Comparison of ENCODE assay signal across 32 cellular contexts in genomic region chr22:26964642-26965041, GRCh38.
A peak's percentile ranks its signal among the peaks of the same experiment; 100 is the strongest.
DNase-seq lines count a peak whose midpoint lies in the region; ATAC-seq, FAIRE-seq and TF ChIP-seq lines count a peak whose summit lies in the region.
"Had no signal": no experiment of that assay in that cellular context is flagged by ENCODE, and none has a peak within 500 bp of the region (broad histone marks: within the 10 kb centered on the region; RNA-seq: fewer than 3 reads in every experiment).

No MANE protein-coding gene starts in this region.

- TF ChIP-seq CTCF in HEK293 (tag by site-specific recombination; IDR thresholded peaks at IDR 0.05) (no peak), IMR-90 (conservative IDR thresholded peaks at IDR 0.05; ENCODE audit: low read depth, low read length) (no peak), hepatocyte (IDR thresholded peaks at IDR 0.05; ENCODE audit: poor library complexity) (no peak), body of pancreas (IDR thresholded peaks at IDR 0.05) (no peak)

- no peak overlapping the region for H2AFZ ChIP-seq in IMR-90 (replicated peaks; ENCODE audit: low read length, poor library complexity)
- H2AFZ ChIP-seq in hepatocyte, result no peak overlapping the region

- H3K36me3 ChIP-seq in HEK293 (ENCODE audit: control insufficient read depth in 2 of 2, insufficient read depth in 1 of 2, low read length in 2 of 2) (no peaks in the 10 kb centered on the region), IMR-90 (ENCODE audit: control insufficient read depth, insufficient read depth, low read length) (no peaks in the 10 kb centered on the region), hepatocyte (replicated peaks; ENCODE audit: insufficient read depth, low read depth) (no peaks in the 10 kb centered on the region), body of pancreas (replicated peaks in 1 of 2; ENCODE audit: insufficient read depth in 1 of 2, low read depth in 2 of 2) (no peaks in the 10 kb centered on the region)
- H3K36me3 ChIP-seq: BE2C; BLaER1; BLaER1 treated with 17β-estradiol and CSF1 and Interleukin-3, amounts not matched to agents 10 nM and 100 nM had no signal

- H4K20me1 ChIP-seq in IMR-90 (ENCODE audit: insufficient read depth, low read length) (no peaks in the 10 kb centered on the region), hepatocyte (ENCODE audit: insufficient read depth, poor library complexity, severe bottlenecking) (no peaks in the 10 kb centered on the region)
- H4K20me1 ChIP-seq: BLaER1; BLaER1 treated with 17β-estradiol and CSF1 and Interleukin-3, amounts not matched to agents 10 nM and 100 nM had no signal

- H3K27me3 ChIP-seq in IMR-90 (ENCODE audit: control insufficient read depth, insufficient read depth, low read length) (no peaks in the 10 kb centered on the region; the same call in none of the 2 replicates), hepatocyte (peaks cover 16% of the 10 kb centered on the region), body of pancreas (no peaks in the 10 kb centered on the region)
- H3K27me3 ChIP-seq: BE2C; BLaER1; BLaER1 treated with 17β-estradiol and CSF1 and Interleukin-3, amounts not matched to agents 10 nM and 100 nM had no signal

- intact Hi-C loops in IMR-90 (cut with micrococcal nuclease), result no loop called here
- intact Hi-C loops in body of pancreas (cut with DNase I), result no loop called here

- H3K4me2 ChIP-seq in IMR-90 (ENCODE audit: low read depth, low read length) (no peak overlapping the region), hepatocyte (no peak overlapping the region)
- H3K4me2 ChIP-seq: A549; BLaER1; BLaER1 treated with 17β-estradiol and CSF1 and Interleukin-3, amounts not matched to agents 10 nM and 100 nM had no signal

- H2AK5ac ChIP-seq in IMR-90 (ENCODE audit: low read depth, low read length), result no peak overlapping the region

- no peaks in the 10 kb centered on the region for H3K79me2 ChIP-seq in hepatocyte

- dilution Hi-C loops in IMR-90 (cut with HindIII; ENCODE audit: low sequenced_read_pairs, unreplicated experiment), result no loop called here

- no peak overlapping the region for H3K14ac ChIP-seq in IMR-90 (replicated peaks; ENCODE audit: low read depth, low read length)

- H3K9me1 ChIP-seq in IMR-90 (ENCODE audit: insufficient read depth, low read length), result no peaks in the 10 kb centered on the region

- TF ChIP-seq POLR2A in IMR-90 (IDR thresholded peaks at IDR 0.05; ENCODE audit: low read depth, low read length) (no peak), body of pancreas (IDR thresholded peaks at IDR 0.05) (no peak)

- H3K9me2 ChIP-seq in hepatocyte (replicated peaks; ENCODE audit: insufficient read depth), result no peaks in the 10 kb centered on the region

- no peak overlapping the region for H2BK20ac ChIP-seq in IMR-90 (ENCODE audit: low read depth, low read length)

- in situ Hi-C loops in IMR-90 (cut with MboI; ENCODE audit: low sequenced_read_pairs), result no loop called here

- H4K5ac ChIP-seq in IMR-90 (ENCODE audit: low read depth, low read length), result no peak overlapping the region

- no peak overlapping the region for H2BK120ac ChIP-seq in IMR-90 (ENCODE audit: low read depth, low read length)

- H3K79me1 ChIP-seq in IMR-90 (ENCODE audit: low read depth in 1 of 2, low read length in 2 of 2), result no peaks in the 10 kb centered on the region

- ATAC-seq in IMR-90 (ENCODE audit: low read depth) (no peak), body of pancreas (no peak), HG02623 (IDR thresholded peaks at IDR 0.05; ENCODE audit: unreplicated experiment) (no peak)
- ATAC-seq: A549; CD8-positive, alpha-beta T cell had no signal

- H3K27ac ChIP-seq in HEK293 (ENCODE audit: extremely low read depth, low read depth, low read length), result no peak overlapping the region
- H3K27ac ChIP-seq in IMR-90 (ENCODE audit: insufficient read depth, low read length), result no peak overlapping the region
- H3K27ac ChIP-seq in hepatocyte, result no peak overlapping the region
- H3K27ac ChIP-seq in body of pancreas, result no peak overlapping the region
- H3K27ac ChIP-seq: 22Rv1; A549; BLaER1; BLaER1 treated with 17β-estradiol and CSF1 and Interleukin-3, amounts not matched to agents 10 nM and 100 nM; C4-2B had no signal

- H3K4me3 ChIP-seq in HEK293 (ENCODE audit: low read depth, low read length) (no peak overlapping the region), IMR-90 (ENCODE audit: insufficient read depth, low read depth, low read length) (no peak overlapping the region), hepatocyte (no peak overlapping the region), body of pancreas (no peak overlapping the region)
- H3K4me3 ChIP-seq: A549; BLaER1; BLaER1 treated with 17β-estradiol and CSF1 and Interleukin-3, amounts not matched to agents 10 nM and 100 nM had no signal

- POLR2A ChIA-PET in HEK293 (lab: Yijun Ruan, JAX), result no interaction called here
- POLR2A ChIA-PET in IMR-90 (lab: Charles Lee; ENCODE audit: unreplicated experiment), result no interaction called here

- FAIRE-seq in urothelium cell line (lab: Jason Lieb, UNC), result peak; percentile 96
- FAIRE-seq: A204.1, A549, D721Med had no signal

- H4K8ac ChIP-seq in IMR-90 (ENCODE audit: low read depth in 2 of 2, low read length in 2 of 2), result no peak overlapping the region

- no TSS peak for BruUV-seq in IMR-90 (replicated peaks; lab: Mats Ljungman, UMichigan)

- no peaks in the 10 kb centered on the region for H3K9me3 ChIP-seq in HEK293 (ENCODE audit: control insufficient read depth, insufficient read depth, low read depth, low read length)
- H3K9me3 ChIP-seq in IMR-90 (ENCODE audit: control insufficient read depth, insufficient read depth, low read length), result no peaks in the 10 kb centered on the region
- no peaks in the 10 kb centered on the region for H3K9me3 ChIP-seq in hepatocyte (ENCODE audit: low read depth)
- no peaks in the 10 kb centered on the region for H3K9me3 ChIP-seq in body of pancreas
- H3K9me3 ChIP-seq: A549; BE2C; BLaER1 treated with 17β-estradiol and CSF1 and Interleukin-3, amounts not matched to agents 10 nM and 100 nM; Caco-2 had no signal

- no peak overlapping the region for H2AK9ac ChIP-seq in IMR-90 (replicated peaks; ENCODE audit: low read depth, low read length, poor library complexity)

- TF ChIP-seq RAD21 in IMR-90 (IDR thresholded peaks at IDR 0.05; ENCODE audit: low read length), result no peak

- H3K18ac ChIP-seq in IMR-90 (ENCODE audit: low read depth, low read length), result no peak overlapping the region

- whole genome bisulfite sequencing in IMR-90 (ENCODE audit: extremely low coverage in 2 of 2, insufficient read length in 1 of 2), 2 experiments, result 9% methylated on average over 1 of the region's 1 CpG; no CpG with 5 or more reads in 1 of the 2 experiments
- WGBS in hepatocyte (ENCODE audit: low lambda C conversion rate, missing lambda C conversion rate), result 86% methylated on average over 1 of the region's 1 CpG
- 83 to 88% methylated on average over 1 of the region's 1 CpG for WGBS in body of pancreas, 2 donors

- no peak overlapping the region for H3K56ac ChIP-seq in IMR-90 (ENCODE audit: extremely low read depth, insufficient read depth, low read length)

- DNase-seq in IMR-90 (no peak), urothelium cell line (ENCODE audit: low spot score) (no peak), hepatocyte (ENCODE audit: low spot score) (no peak), body of pancreas (no peak)
- DNase-seq: 8988T; ACHN; AML-193; BE2C; C1 segment of cervical spinal cord; Caco-2; Calu3; CD4-positive, alpha-beta memory T cell; CD4-positive, alpha-beta T cell; CD4-positive, CD25-positive, alpha-beta regulatory T cell; CD8-positive, alpha-beta memory T cell; CD8-positive, alpha-beta T cell; COR-L47; DMS 273 treated with DMSO at 0.1 percent for 48 hours; DMS153; DMS79; DMS79 treated with DMSO at 0.1 percent for 48 hours; DND-41; EL had no signal

- H2BK15ac ChIP-seq in IMR-90 (ENCODE audit: low read depth, low read length), result no peak overlapping the region

- CTCF ChIA-PET in HEK293 (lab: Yijun Ruan, JAX) (interaction anchor here (0.7 kb wide), 2 partner anchors 185 to 1252 kb away, joined by 3 read pairs; no protein-coding TSS in a partner anchor), IMR-90 (lab: Yijun Ruan, JAX) (no interaction called here)

- H4K91ac ChIP-seq in IMR-90 (ENCODE audit: insufficient read depth, low read depth, low read length), result no peak overlapping the region

- peak overlapping the region; percentile 31 for H2BK5ac ChIP-seq in IMR-90 (ENCODE audit: low read depth, low read length, poor library complexity, severe bottlenecking)

- no peak overlapping the region for H3K23ac ChIP-seq in IMR-90 (ENCODE audit: low read depth, low read length)

- H3K9ac ChIP-seq in IMR-90 (ENCODE audit: low read depth, low read length), result no peak overlapping the region
- H3K9ac ChIP-seq: BLaER1; BLaER1 treated with 17β-estradiol and CSF1 and Interleukin-3, amounts not matched to agents 10 nM and 100 nM had no signal

- H3K4ac ChIP-seq in IMR-90 (ENCODE audit: low read depth, low read length), result no peak overlapping the region

- H3K4me1 ChIP-seq in HEK293 (ENCODE audit: control insufficient read depth, insufficient read depth, low read length) (no peaks in the 10 kb centered on the region), IMR-90 (ENCODE audit: control insufficient read depth, insufficient read depth, low read length) (no peaks in the 10 kb centered on the region), hepatocyte (ENCODE audit: insufficient read depth) (no peaks in the 10 kb centered on the region), body of pancreas (no peaks in the 10 kb centered on the region)
- H3K4me1 ChIP-seq: A549; BE2C; BLaER1; BLaER1 treated with 17β-estradiol and CSF1 and Interleukin-3, amounts not matched to agents 10 nM and 100 nM; Caco-2 had no signal

TF ChIP-seq in HEK293, 187 proteins besides CTCF, POLR2A, EP300 and RAD21:
- TF ChIP-seq ZNF366 (tag by site-specific recombination; conservative IDR thresholded peaks at IDR 0.05) (peak; percentile 94), OSR2 (tag by site-specific recombination; IDR thresholded peaks at IDR 0.05) (no peak), ZBTB17 (tag by site-specific recombination; IDR thresholded peaks at IDR 0.05) (peak; percentile 31; the same call in 1 of the 2 replicates), ZNF76 (tag by site-specific recombination; IDR thresholded peaks at IDR 0.05; ENCODE audit: borderline replicate concordance, low read depth) (no peak)
TF ChIP-seq in HEK293: peak in this region for 2.

TF ChIP-seq in IMR-90, 13 proteins besides CTCF, POLR2A, EP300 and RAD21:
- TF ChIP-seq FOS (IDR thresholded peaks at IDR 0.05; ENCODE audit: low read depth, low read length), result no peak
- TF ChIP-seq RCOR1 (IDR thresholded peaks at IDR 0.05; ENCODE audit: insufficient replicate concordance, low read length), result no peak
